Comparison of ENCODE assay signal across 7 cellular contexts in genomic region chr1:145460048-145460447, GRCh38. TPM values are rescaled to one million over a fixed set of nuclear protein-coding genes. Genes with fewer than 3 reads are reported as not detected.
DNase-seq lines count a peak whose midpoint lies in the region; ATAC-seq and TF ChIP-seq lines count a peak whose summit lies in the region.
"Not testable (repeated sequence)": the region's sequence is repeated elsewhere in the genome, so short reads cannot be mapped to it uniquely, and the experiment has no call there.

No MANE protein-coding gene starts in this region.

- H3K9me3 ChIP-seq in HUES6 (ENCODE audit: control insufficient read depth, insufficient read depth, low read depth, low read length); hepatocyte (ENCODE audit: low read depth): not testable (repeated sequence)

- not testable (repeated sequence) for H3K36me3 Mint-ChIP-seq in activated naive CD4-positive, alpha-beta T cell treated with anti-CD3 and anti-CD28 coated beads for 36 hours (ENCODE audit: low read depth)

- peak overlapping the region; percentile 51 for H3K4me3 ChIP-seq in HUES6 (ENCODE audit: low read depth, low read length)
- H3K4me3 ChIP-seq in brain microvascular endothelial cell (ENCODE audit: low read depth, low read length), result peak overlapping the region; percentile 39
- peak overlapping the region; percentile 37 for H3K4me3 ChIP-seq in fibroblast of villous mesenchyme (ENCODE audit: low read depth, low read length)
- H3K4me3 ChIP-seq in hepatocyte, result not testable (repeated sequence)
- peak overlapping the region; percentile 19 for H3K4me3 ChIP-seq in retinal pigment epithelial cell (ENCODE audit: low read length)

- H2AFZ ChIP-seq in hepatocyte, result not testable (repeated sequence)

- H3K9ac ChIP-seq in HUES6 (ENCODE audit: low read length), result not testable (repeated sequence)

- H3K27me3 ChIP-seq in HUES6 (ENCODE audit: control insufficient read depth, insufficient read depth, low read length), result peaks cover 14% of the 10 kb centered on the region
- not testable (repeated sequence) for H3K27me3 ChIP-seq in brain microvascular endothelial cell (replicated peaks)
- H3K27me3 ChIP-seq in hepatocyte, result peaks cover 11% of the 10 kb centered on the region

- H3K36me3 ChIP-seq in HUES6 (ENCODE audit: control insufficient read depth, insufficient read depth, low read length); brain microvascular endothelial cell (replicated peaks); hepatocyte (replicated peaks; ENCODE audit: insufficient read depth, low read depth): not testable (repeated sequence)

- not testable (repeated sequence) for H3K79me2 ChIP-seq in hepatocyte

- H3K27ac ChIP-seq in HUES6 (ENCODE audit: low read depth, low read length); brain microvascular endothelial cell; hepatocyte: not testable (repeated sequence)

- not testable (repeated sequence) for DNase-seq in activated naive CD4-positive, alpha-beta T cell treated with anti-CD3 and anti-CD28 coated beads for 36 hours; brain microvascular endothelial cell; fibroblast of villous mesenchyme (ENCODE audit: low read depth); hepatocyte (ENCODE audit: low spot score); left lobe of liver (ENCODE audit: low spot score); retinal pigment epithelial cell (ENCODE audit: low read depth)

- not testable (repeated sequence) for TF ChIP-seq CTCF in brain microvascular endothelial cell (IDR thresholded peaks at IDR 0.05; ENCODE audit: low read depth, low read length, missing control alignments); fibroblast of villous mesenchyme (IDR thresholded peaks at IDR 0.05; ENCODE audit: insufficient read depth, low read depth, low read length); hepatocyte (IDR thresholded peaks at IDR 0.05; ENCODE audit: poor library complexity); retinal pigment epithelial cell (conservative IDR thresholded peaks at IDR 0.05; ENCODE audit: low read depth, low read length)

- 3% methylated on average over 10 of the region's 13 CpGs for WGBS in hepatocyte (ENCODE audit: low lambda C conversion rate, missing lambda C conversion rate)

- peaks cover 17% of the 10 kb centered on the region for H3K27me3 Mint-ChIP-seq in activated naive CD4-positive, alpha-beta T cell treated with anti-CD3 and anti-CD28 coated beads for 36 hours (ENCODE audit: low read depth)

- H3K9me3 Mint-ChIP-seq in activated naive CD4-positive, alpha-beta T cell treated with anti-CD3 and anti-CD28 coated beads for 36 hours, result not testable (repeated sequence)

- H3K4me2 ChIP-seq in hepatocyte, result peak overlapping the region; percentile 24

- not testable (repeated sequence) for H3K4me1 Mint-ChIP-seq in activated naive CD4-positive, alpha-beta T cell treated with anti-CD3 and anti-CD28 coated beads for 36 hours (ENCODE audit: low read depth)

- CTCF ChIA-PET in activated naive CD4-positive, alpha-beta T cell treated with anti-CD3 and anti-CD28 coated beads for 36 hours (lab: Charles Lee), result not testable (repeated sequence)

- not testable (repeated sequence) for H3K4me1 ChIP-seq in HUES6 (ENCODE audit: control insufficient read depth, insufficient read depth, low read length); hepatocyte (ENCODE audit: insufficient read depth)

- H3K4me3 Mint-ChIP-seq in activated naive CD4-positive, alpha-beta T cell treated with anti-CD3 and anti-CD28 coated beads for 36 hours, result peak overlapping the region; percentile 36

- H3K27ac Mint-ChIP-seq in activated naive CD4-positive, alpha-beta T cell treated with anti-CD3 and anti-CD28 coated beads for 36 hours, result not testable (repeated sequence)

- not testable (repeated sequence) for H4K20me1 ChIP-seq in hepatocyte (ENCODE audit: insufficient read depth, poor library complexity, severe bottlenecking)

- H3K9me2 ChIP-seq in hepatocyte (replicated peaks; ENCODE audit: insufficient read depth), result not testable (repeated sequence)

- peak; percentile 43 for ATAC-seq in left lobe of liver

- intact Hi-C loops in activated naive CD4-positive, alpha-beta T cell treated with anti-CD3 and anti-CD28 coated beads for 36 hours (cut with micrococcal nuclease), result not testable (repeated sequence)

- in situ Hi-C loops in brain microvascular endothelial cell (cut with HindIII; ENCODE audit: low pct_ligation_motif_present, low sequenced_read_pairs), result not testable (repeated sequence)

RNA-seq across cellular contexts. Expression of gene NBPF20, which starts 34.6 kb away (rescaled TPM):
- total RNA-seq in activated naive CD4-positive, alpha-beta T cell treated with anti-CD3 and anti-CD28 coated beads for 36 hours, result 1 to 10 TPM; 1.4 to 1.8 TPM
- total RNA-seq in fibroblast of villous mesenchyme (2.3 and 2.6 TPM in 2 replicates), hepatocyte (3.4 and 4.0 TPM in 2 replicates), left lobe of liver (10.0 TPM)
- polyA plus RNA-seq in hepatocyte, result 1.3 and 1.5 TPM in 2 replicates
